Comparison of ENCODE assay signal across 10 cellular contexts in the genomic region with DNA sequence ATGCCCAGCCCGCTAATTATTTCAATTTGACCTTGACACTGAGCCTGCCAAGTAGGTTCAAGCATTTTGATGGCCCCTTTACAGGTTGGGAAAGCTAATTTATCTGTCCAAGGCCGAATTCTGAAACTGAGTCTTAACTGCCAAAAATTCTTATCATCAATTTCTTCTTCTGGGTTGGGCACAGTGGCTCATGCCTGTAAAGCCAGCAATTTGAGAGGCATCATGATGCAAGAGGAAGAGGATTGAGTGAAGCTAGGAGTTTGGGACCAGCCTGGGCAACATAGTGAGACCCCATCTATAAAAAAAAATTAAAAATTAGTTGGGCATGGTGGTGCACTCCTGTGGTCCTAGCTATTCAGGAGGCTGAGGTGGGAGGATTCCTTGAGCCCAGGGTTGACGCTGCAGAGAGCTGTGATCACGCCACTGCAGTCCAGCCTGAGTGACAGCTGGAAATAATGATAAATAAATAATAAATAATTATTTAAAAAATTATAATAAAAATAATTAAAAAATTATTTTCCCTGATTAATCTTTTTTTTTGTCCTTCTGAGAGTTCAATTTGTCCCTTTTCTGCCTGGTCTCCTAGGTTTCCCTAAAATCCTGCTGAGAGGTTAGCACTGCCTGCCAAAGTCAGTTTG. TPM values are rescaled to one million over a fixed set of nuclear protein-coding genes. Genes with fewer than 3 reads are reported as not detected.
DNase-seq lines count a peak whose midpoint lies in the region; ATAC-seq, FAIRE-seq and TF ChIP-seq lines count a peak whose summit lies in the region.
"Had no signal": no experiment of that assay in that cellular context is flagged by ENCODE, and none has a peak within 500 bp of the region (broad histone marks: within the 10 kb centered on the region; RNA-seq: fewer than 3 reads in every experiment).

No MANE protein-coding gene starts in this region.

- ATAC-seq in left ventricle myocardium superior (no peak), GM19463 (IDR thresholded peaks at IDR 0.05; ENCODE audit: unreplicated experiment) (no peak), GM21717 (IDR thresholded peaks at IDR 0.05; ENCODE audit: unreplicated experiment) (no peak)
- ATAC-seq: esophagus mucosa had no signal

- no peak for DNase-seq in left ventricle myocardium inferior
- DNase-seq in left ventricle myocardium superior = no peak
- DNase-seq in breast epithelium (ENCODE audit: low spot score in 2 of 2) = no peak
- no peak for DNase-seq in mesothelial cell of epicardium (ENCODE audit: low spot score in 2 of 2, unreplicated experiment in 2 of 2)
- no peak for DNase-seq in urothelium cell line (ENCODE audit: low spot score)
- DNase-seq: NCI-H226 had no signal

- intact Hi-C loops in left ventricle myocardium inferior (cut with micrococcal nuclease) = loop anchor here (10.0 kb wide), 1 partner anchor 53 kb away; no protein-coding TSS in a partner anchor
- intact Hi-C loops in left ventricle myocardium superior (cut with micrococcal nuclease) = no loop called here
- intact Hi-C loops in breast epithelium (cut with DNase I; ENCODE audit: low total_unique reads) = no loop called here

- peak overlapping the region; percentile 91 for H3K4me3 Mint-ChIP-seq in mesothelial cell of epicardium

- H3K9me3 ChIP-seq in left ventricle myocardium inferior (replicated peaks) (no peaks in the 10 kb centered on the region), breast epithelium (no peaks in the 10 kb centered on the region)

- no peak for FAIRE-seq in urothelium cell line (lab: Jason Lieb, UNC)

- H3K36me3 ChIP-seq in left ventricle myocardium inferior (no peaks in the 10 kb centered on the region), breast epithelium (no peaks in the 10 kb centered on the region), urinary bladder (ENCODE audit: insufficient read depth) (no peaks in the 10 kb centered on the region)

- peaks cover 28% of the 10 kb centered on the region for H3K4me1 Mint-ChIP-seq in mesothelial cell of epicardium

- no peaks in the 10 kb centered on the region for H3K9me3 Mint-ChIP-seq in mesothelial cell of epicardium

- peak overlapping the region; percentile 98 for H3K27ac Mint-ChIP-seq in mesothelial cell of epicardium

- no peaks in the 10 kb centered on the region for H3K36me3 Mint-ChIP-seq in mesothelial cell of epicardium

- no peak for TF ChIP-seq POLR2A in breast epithelium (IDR thresholded peaks at IDR 0.05)

- no peaks in the 10 kb centered on the region for H3K27me3 Mint-ChIP-seq in mesothelial cell of epicardium (ENCODE audit: low read depth)

- H3K4me3 ChIP-seq in left ventricle myocardium inferior (no peak overlapping the region), breast epithelium (no peak overlapping the region), urinary bladder (ENCODE audit: low read depth, low read length) (no peak overlapping the region)

- H3K27me3 ChIP-seq in left ventricle myocardium inferior (ENCODE audit: low read depth) (no peaks in the 10 kb centered on the region), breast epithelium (no peaks in the 10 kb centered on the region)

- H3K4me1 ChIP-seq in left ventricle myocardium inferior = peaks cover 67% of the 10 kb centered on the region
- H3K4me1 ChIP-seq in breast epithelium = peaks cover 7 to 13% of the 10 kb centered on the region in 2 donors
- H3K4me1 ChIP-seq in urinary bladder (ENCODE audit: insufficient read depth) = no peaks in the 10 kb centered on the region

- 78% methylated on average over 4 of the region's 4 CpGs for WGBS in urinary bladder

- TF ChIP-seq CTCF in left ventricle myocardium inferior (IDR thresholded peaks at IDR 0.05; ENCODE audit: borderline replicate concordance) (no peak), breast epithelium (IDR thresholded peaks at IDR 0.05) (no peak), mesothelial cell of epicardium (IDR thresholded peaks at IDR 0.05; ENCODE audit: unreplicated experiment) (no peak)

- peak overlapping the region; percentile 95 for H3K27ac ChIP-seq in left ventricle myocardium inferior (replicated peaks)
- H3K27ac ChIP-seq in breast epithelium = peak overlapping the region; percentile 98 to 99
- H3K27ac ChIP-seq in urinary bladder (ENCODE audit: low read depth) = peak overlapping the region; percentile 42

RNA-seq across cellular contexts. Expression of a gene that starts 1.3 kb away (rescaled TPM):
- total RNA-seq in left ventricle myocardium inferior (8.2 TPM), left ventricle myocardium superior (8.2 TPM), breast epithelium (10 to 100 TPM; 12.6 to 47.4 (median 45.6) TPM), mesothelial cell of epicardium (89.5 to 99.2 TPM (median 95.1 TPM) in 3 replicates), urinary bladder (48.6 TPM)
- 44.9 TPM for polyA plus RNA-seq in urinary bladder

Comparison
In these comparisons a context has a peak if more than half of its experiments do, and no peak if none do; other contexts are left out.
1. H3K27ac ChIP-seq: peak in every context shown above with its lines; median percentile 98 in breast epithelium; 95 in left ventricle myocardium inferior; 42 in urinary bladder.